23 cellular contexts compared by ENCODE assay signal in the genomic region with DNA sequence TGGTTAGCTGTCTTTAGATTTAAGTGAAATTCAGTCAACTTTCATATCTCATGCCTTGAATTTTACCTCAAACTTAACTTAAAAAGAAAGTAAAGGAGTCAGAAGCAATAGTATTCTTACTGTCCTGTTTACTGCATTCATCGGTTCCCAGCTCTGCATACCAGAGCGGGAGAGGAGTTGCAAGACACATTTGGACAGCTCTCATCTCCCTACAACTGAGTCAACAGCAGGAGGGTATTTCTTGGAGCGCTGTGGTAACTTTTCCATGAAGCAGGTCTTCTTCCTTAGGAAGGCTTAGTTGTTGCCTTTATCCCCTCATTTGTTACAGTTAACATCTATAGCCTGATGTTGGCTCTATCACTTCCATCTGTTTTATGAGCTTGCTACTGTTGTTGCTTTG.
"Had no signal": no experiment of that assay in that cellular context is flagged by ENCODE, and none has a peak within 500 bp of the region (broad histone marks: within the 10 kb centered on the region; RNA-seq: fewer than 3 reads in every experiment).

No MANE protein-coding gene starts in this region.

- H3K36me3 ChIP-seq: gastrocnemius medialis, ovary, sigmoid colon had no signal

- H3K4me1 ChIP-seq: psoas muscle, sigmoid colon, spleen, testis, tibial artery had no signal

- H3K9me3 ChIP-seq: gastrocnemius medialis, ovary, psoas muscle, sigmoid colon, testis, tibial artery had no signal

- H3K27ac ChIP-seq: dorsolateral prefrontal cortex, gastrocnemius medialis, ovary, sigmoid colon, skin epidermis, spleen, testis, tibial artery had no signal

- DNase-seq: dorsolateral prefrontal cortex; effector CD4-positive, alpha-beta T cell; foreskin fibroblast; gastrocnemius medialis; head of caudate nucleus; kidney; mesenchymal stem cell; midbrain; naive thymus-derived CD8-positive, alpha-beta T cell; nephron progenitor cell; nucleus accumbens; ovary; posterior cingulate gyrus; psoas muscle; right cardiac atrium; sigmoid colon; spleen; stimulated activated CD4-positive, alpha-beta T cell treated with anti-CD3 and anti-CD28 coated beads, Interleukin-4, amount 100 ng/mL, for 4 hours; stimulated activated naive CD8-positive, alpha-beta T cell treated with anti-CD3 and anti-CD28 coated beads, Interleukin-15, Interleukin-2, amounts not matched to agents 100 U/mL and 50 U/mL, for 24 hours; substantia nigra; testis; tibial artery had no signal

- H3K27me3 ChIP-seq: dorsolateral prefrontal cortex, gastrocnemius medialis, ovary, sigmoid colon, spleen, testis, tibial artery had no signal

- H3K4me3 ChIP-seq: dorsolateral prefrontal cortex, gastrocnemius medialis, ovary, psoas muscle, sigmoid colon, skin epidermis, spleen, testis, tibial artery had no signal
